ENCODE assay signal across 27 cellular contexts in the genomic region with DNA sequence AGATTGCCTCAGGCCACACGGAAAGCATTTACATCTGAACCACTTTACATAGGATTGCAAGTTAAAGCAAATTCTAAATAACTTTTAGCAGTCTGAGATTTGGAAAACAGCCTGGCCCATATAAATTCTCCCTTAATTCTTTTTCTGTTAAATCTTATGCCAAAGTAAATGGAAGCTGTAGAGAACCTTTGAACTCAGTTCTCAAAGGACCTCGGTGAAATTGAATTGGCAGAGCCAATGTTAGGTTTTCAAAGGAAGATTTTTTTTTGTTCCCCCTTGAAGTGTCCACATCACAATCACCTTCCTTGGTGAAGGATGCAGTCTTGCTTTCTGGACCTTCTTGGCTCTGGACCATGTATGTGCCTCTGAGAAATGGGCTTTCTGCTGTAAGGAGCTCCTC. TPM values are rescaled to one million over a fixed set of nuclear protein-coding genes. Genes with fewer than 3 reads are reported as not detected.
"Had no signal": no experiment of that assay in that cellular context is flagged by ENCODE, and none has a peak within 500 bp of the region (broad histone marks: within the 10 kb centered on the region; RNA-seq: fewer than 3 reads in every experiment).

No MANE protein-coding gene starts in this region.

- H3K4me3 ChIP-seq: adrenal gland had no signal

- H3K9ac ChIP-seq: SK-N-SH had no signal

- H3K4me1 ChIP-seq: adrenal gland had no signal

- H3K9me3 ChIP-seq: adrenal gland, SK-N-SH had no signal

- FAIRE-seq: astrocyte had no signal

- ATAC-seq: activated CD4-positive, alpha-beta T cell treated with anti-CD3 and anti-CD28 coated beads for 36 hours; activated T-cell treated with anti-CD3 and anti-CD28 coated beads, Interleukin-2, amount 50 U/mL, for 72 hours; Panc1; Right ventricle myocardium inferior had no signal

- H3K27me3 ChIP-seq: adrenal gland had no signal

- H3K36me3 ChIP-seq: adrenal gland had no signal

- DNase-seq: activated CD4-positive, alpha-beta memory T cell treated with anti-CD3 and anti-CD28 coated beads, Interleukin-2, amount 10 ng/mL, durations not matched to agents 7 days and 5 days; activated CD4-positive, alpha-beta T cell treated with anti-CD3 and anti-CD28 coated beads for 36 hours; activated CD4-positive, alpha-beta T cell treated with anti-CD3 and anti-CD28 coated beads, Interleukin-2, amount 50 U/mL, for 1 hour; activated gamma-delta T cell treated with Interleukin-2 at 50 U/mL for 16 hours; activated naive CD4-positive, alpha-beta T cell treated with anti-CD3 and anti-CD28 coated beads, Interleukin-2, amount 50 U/mL, for 16 hours; activated naive CD8-positive, alpha-beta T cell treated with anti-CD3 and anti-CD28 coated beads, Interleukin-2, amount 10 ng/mL, durations not matched to agents 7 days and 5 days; activated T-cell treated with anti-CD3 and anti-CD28 coated beads, Interleukin-2, amount 50 U/mL, for 72 hours; adrenal gland; KG1; NCI-H1048; NCI-H1930; NCI-H2171; NCI-H226; NCI-H526; NCI-H82; RPMI8226; SK-N-SH; T-helper 1 cell had no signal

- H3K4me2 ChIP-seq: SK-N-SH had no signal

- H3K27ac ChIP-seq: adrenal gland, VCaP had no signal

RNA-seq across cellular contexts. Expression of a gene that starts 57.4 kb away (rescaled TPM):
- total RNA-seq: activated CD4-positive, alpha-beta memory T cell treated with anti-CD3 and anti-CD28 coated beads, Interleukin-2, amount 10 ng/mL, durations not matched to agents 7 days and 5 days; activated CD4-positive, alpha-beta T cell treated with anti-CD3 and anti-CD28 coated beads for 36 hours; activated CD8-positive, alpha-beta memory T cell treated with anti-CD3 and anti-CD28 coated beads for 36 hours; activated naive CD8-positive, alpha-beta T cell treated with anti-CD3 and anti-CD28 coated beads, Interleukin-2, amount 10 ng/mL, durations not matched to agents 7 days and 5 days; activated T-cell treated with anti-CD3 and anti-CD28 coated beads, Interleukin-2, amount 50 U/mL, for 72 hours; activated T-helper 2 cell treated with anti-CD3 and anti-CD28 coated beads, Interferon-gamma antibody, Interleukin-2, Interleukin-4, amounts not matched to agents 10 μg/mL and 5 μg/mL and 100 μg/mL, durations not matched to agents 14 hours and 24 hours and 36 hours; LHCN-M2; T-helper 2 cell treated with Interferon-gamma antibody and Interleukin-4, amounts not matched to agents 100 ng/mL and 5 ng/mL, for 36 hours had no signal
- polyA plus RNA-seq: IgD-negative memory B cell, SK-N-SH had no signal
